Comparison of ENCODE assay signal across 9 cellular contexts in the genomic region with DNA sequence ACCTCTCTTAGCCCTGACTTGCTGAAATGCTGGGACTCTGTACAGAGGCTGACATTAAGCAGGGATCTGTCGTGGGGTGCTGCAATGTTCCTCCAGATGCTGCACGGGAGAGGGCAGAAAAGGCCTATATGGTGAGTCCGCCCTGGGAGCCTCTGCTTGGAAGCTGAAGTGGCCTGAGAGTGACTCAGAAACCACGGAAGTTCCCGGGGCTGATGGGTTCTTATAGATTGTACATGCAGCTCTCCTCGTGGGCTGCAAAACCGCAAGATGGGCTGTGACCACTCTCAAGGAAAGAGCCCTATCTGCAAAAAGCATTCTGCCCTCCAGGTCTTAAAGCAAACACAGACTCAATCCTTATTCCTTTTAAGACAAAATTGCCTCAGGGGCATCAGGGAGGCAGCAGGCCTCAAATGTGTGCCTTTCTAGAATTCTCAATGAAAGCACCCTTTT. TPM values are rescaled to one million over a fixed set of nuclear protein-coding genes. Genes with fewer than 3 reads are reported as not detected.
DNase-seq lines count a peak whose midpoint lies in the region; ATAC-seq and TF ChIP-seq lines count a peak whose summit lies in the region.
"Had no signal": no experiment of that assay in that cellular context is flagged by ENCODE, and none has a peak within 500 bp of the region (broad histone marks: within the 10 kb centered on the region; RNA-seq: fewer than 3 reads in every experiment).

No MANE protein-coding gene starts in this region.

- no peaks in the 10 kb centered on the region for H3K36me3 Mint-ChIP-seq in progenitor cell of endocrine pancreas (ENCODE audit: insufficient read depth)

- H3K4me1 Mint-ChIP-seq in progenitor cell of endocrine pancreas (ENCODE audit: low read depth), result no peaks in the 10 kb centered on the region

- H3K27ac ChIP-seq in SJSA1, result no peak overlapping the region

- no peaks in the 10 kb centered on the region for H3K9me3 ChIP-seq in SJSA1 (replicated peaks)

- H3K27me3 ChIP-seq in SJSA1 (replicated peaks), result no peaks in the 10 kb centered on the region

- no peak for TF ChIP-seq CTCF in fibroblast of pulmonary artery (IDR thresholded peaks at IDR 0.05; ENCODE audit: low read length, missing control alignments)
- TF ChIP-seq CTCF in progenitor cell of endocrine pancreas (IDR thresholded peaks at IDR 0.05; ENCODE audit: unreplicated experiment), result no peak

- no peak overlapping the region for H3K27ac Mint-ChIP-seq in progenitor cell of endocrine pancreas

- H3K27me3 Mint-ChIP-seq in progenitor cell of endocrine pancreas, result peaks cover 32% of the 10 kb centered on the region

- peaks cover 24% of the 10 kb centered on the region for H3K4me1 ChIP-seq in SJSA1 (replicated peaks)

- no peaks in the 10 kb centered on the region for H3K9me3 Mint-ChIP-seq in progenitor cell of endocrine pancreas (ENCODE audit: low read depth)

- peak; percentile 17 for DNase-seq in stimulated activated CD4-positive, alpha-beta T cell treated with anti-CD3 and anti-CD28 coated beads, Interleukin-1b, Interleukin-23, amount 100 ng/mL, for 48 hours
- no peak for DNase-seq in stimulated activated CD4-positive, alpha-beta T cell treated with anti-CD3 and anti-CD28 coated beads, Interleukin-4, amount 100 ng/mL, for 24 hours
- DNase-seq in SJSA1 (ENCODE audit: low read depth in 1 of 2, low spot score in 2 of 2) (peak; percentile 33 to 62), fibroblast of pulmonary artery (ENCODE audit: low read depth) (peak; percentile 86), globus pallidus (ENCODE audit: low spot score) (no peak), NCI-H774 (lab: John Stamatoyannopoulos, UW) (no peak), progenitor cell of endocrine pancreas (ENCODE audit: low spot score, unreplicated experiment) (no peak)

- no peaks in the 10 kb centered on the region for H3K36me3 ChIP-seq in SJSA1

- ATAC-seq in HG03571 (IDR thresholded peaks at IDR 0.05; ENCODE audit: unreplicated experiment), result no peak

- no peak overlapping the region for H3K4me3 Mint-ChIP-seq in progenitor cell of endocrine pancreas (ENCODE audit: low read depth)

- H3K4me3 ChIP-seq in SJSA1, result no peak overlapping the region
- no peak overlapping the region for H3K4me3 ChIP-seq in fibroblast of pulmonary artery (replicated peaks; ENCODE audit: low read depth, low read length)

RNA-seq across cellular contexts. Expression of a gene that starts 5.8 kb away (rescaled TPM):
- 49.5 and 62.2 TPM in 2 replicates for total RNA-seq in SJSA1 (2014; rRNA removed; shearing (Covaris generic))
- 21.5 and 24.6 TPM in 2 replicates for total RNA-seq in progenitor cell of endocrine pancreas

RNA-seq across cellular contexts. Expression of a gene that starts 27.6 kb away (rescaled TPM):
- total RNA-seq in SJSA1 (2014; rRNA removed; shearing (Covaris generic)), result not detected in 2 replicates
- total RNA-seq in progenitor cell of endocrine pancreas, result 1.9 and 2.1 TPM in 2 replicates

RNA-seq across cellular contexts. Expression of a gene that starts 42.3 kb away (rescaled TPM):
- not detected in 2 replicates for total RNA-seq in SJSA1 (2014; rRNA removed; shearing (Covaris generic))
- total RNA-seq in progenitor cell of endocrine pancreas, result not detected in 2 replicates
- total RNA-seq: epithelial cell of proximal tubule had no signal

RNA-seq across cellular contexts. Expression of a gene that starts 51.8 kb away (rescaled TPM):
- not detected in 2 replicates for total RNA-seq in SJSA1 (2014; rRNA removed; shearing (Covaris generic))
- total RNA-seq in progenitor cell of endocrine pancreas, result not detected in 2 replicates
- total RNA-seq: epithelial cell of proximal tubule had no signal

Comparison
In these comparisons a context has a peak if more than half of its experiments do, and no peak if none do; other contexts are left out.
1. DNase-seq: peak in stimulated activated CD4-positive, alpha-beta T cell treated with anti-CD3 and anti-CD28 coated beads, Interleukin-1b, Interleukin-23, amount 100 ng/mL, for 48 hours (single experiment), SJSA1 (2 of 2) and fibroblast of pulmonary artery (single experiment); none in stimulated activated CD4-positive, alpha-beta T cell treated with anti-CD3 and anti-CD28 coated beads, Interleukin-4, amount 100 ng/mL, for 24 hours (single experiment), globus pallidus (single experiment), NCI-H774 (single experiment) and progenitor cell of endocrine pancreas (single experiment).